In genomic region chr17:77087650-77088454, GRCh38 we compare ENCODE assay signal across 8 cellular contexts. TPM values are rescaled to one million over a fixed set of nuclear protein-coding genes. Genes with fewer than 3 reads are reported as not detected.
DNase-seq lines count a peak whose midpoint lies in the region; ATAC-seq and TF ChIP-seq lines count a peak whose summit lies in the region.

No MANE protein-coding gene starts in this region.

- H3K4me3 ChIP-seq in adrenal gland (peak overlapping the region in 3 of 4 donors; percentile 65 to 93 (median 83)), right lobe of liver (peak overlapping the region; percentile 69 to 99 (median 95)), thoracic aorta (peak overlapping the region; percentile 85)

- peaks cover 40% of the 10 kb centered on the region for H3K4me1 Mint-ChIP-seq in activated CD4-positive, alpha-beta T cell treated with anti-CD3 and anti-CD28 coated beads, Interleukin-2, amount 10 ng/mL, durations not matched to agents 24 days and 14 days

- no peaks in the 10 kb centered on the region for H3K27me3 Mint-ChIP-seq in activated CD4-positive, alpha-beta T cell treated with anti-CD3 and anti-CD28 coated beads, Interleukin-2, amount 10 ng/mL, durations not matched to agents 24 days and 14 days

- no peak for ATAC-seq in right lobe of liver
- no peak for ATAC-seq in thoracic aorta (ENCODE audit: insufficient number of reproducible peaks, low FRiP score, low read depth)
- ATAC-seq in esophagus mucosa, result no peak
- ATAC-seq in GM18502 (IDR thresholded peaks at IDR 0.05; ENCODE audit: poor library complexity, unreplicated experiment), result no peak

- peaks cover 38% of the 10 kb centered on the region for H3K36me3 Mint-ChIP-seq in activated CD4-positive, alpha-beta T cell treated with anti-CD3 and anti-CD28 coated beads, Interleukin-2, amount 10 ng/mL, durations not matched to agents 24 days and 14 days (ENCODE audit: low read depth)

- no peaks in the 10 kb centered on the region for H3K27me3 ChIP-seq in adrenal gland
- no peaks in the 10 kb centered on the region for H3K27me3 ChIP-seq in right lobe of liver
- no peaks in the 10 kb centered on the region for H3K27me3 ChIP-seq in thoracic aorta (replicated peaks; ENCODE audit: insufficient read depth)

- DNase-seq in activated CD4-positive, alpha-beta T cell treated with anti-CD3 and anti-CD28 coated beads, Interleukin-2, amount 10 ng/mL, durations not matched to agents 24 days and 14 days, result no peak
- DNase-seq in activated CD4-positive, alpha-beta T cell treated with anti-CD3 and anti-CD28 coated beads, Interleukin-2, amount 50 U/mL, for 1 hour, result no peak
- DNase-seq in adrenal gland, result no peak
- no peak for DNase-seq in right lobe of liver
- DNase-seq in thoracic aorta (ENCODE audit: low spot score), result no peak
- DNase-seq in cortex of kidney (lab: John Stamatoyannopoulos, UW), result no peak

- H3K4me1 ChIP-seq in adrenal gland (replicated peaks in 1 of 2) (peaks cover 8 to 24% of the 10 kb centered on the region in 2 donors), right lobe of liver (peaks cover 0 to 13% (median 0%) of the 10 kb centered on the region in 4 donors), thoracic aorta (ENCODE audit: control insufficient read depth in 1 of 2, low read depth in 2 of 2) (peaks cover 19 to 23% of the 10 kb centered on the region in 2 donors)

- TF ChIP-seq CTCF in adrenal gland (IDR thresholded peaks at IDR 0.05) (no peak), right lobe of liver (IDR thresholded peaks at IDR 0.05) (no peak), thoracic aorta (IDR thresholded peaks at IDR 0.05) (no peak)

- no peaks in the 10 kb centered on the region for H3K9me3 ChIP-seq in adrenal gland (replicated peaks in 1 of 3)
- no peaks in the 10 kb centered on the region for H3K9me3 ChIP-seq in right lobe of liver
- H3K9me3 ChIP-seq in thoracic aorta, result no peaks in the 10 kb centered on the region

- H3K9me3 Mint-ChIP-seq in activated CD4-positive, alpha-beta T cell treated with anti-CD3 and anti-CD28 coated beads, Interleukin-2, amount 10 ng/mL, durations not matched to agents 24 days and 14 days, result no peaks in the 10 kb centered on the region

- 57 to 75% (median 67%) methylated on average over 15 to 16 of the region's 16 CpGs for WGBS in adrenal gland, 4 donors
- 49% methylated on average over 10 of the region's 16 CpGs for WGBS in right lobe of liver (ENCODE audit: insufficient coverage, low coverage, low lambda C conversion rate, missing lambda C conversion rate)

- TF ChIP-seq POLR2A in adrenal gland (IDR thresholded peaks at IDR 0.05), result no peak
- TF ChIP-seq POLR2A in right lobe of liver (IDR thresholded peaks at IDR 0.05), result no peak

- H3K27ac ChIP-seq in adrenal gland, result peak overlapping the region in 4 of 5 donors; percentile 80 to 87 (median 86)
- peak overlapping the region; percentile 64 to 71 (median 71) for H3K27ac ChIP-seq in right lobe of liver
- H3K27ac ChIP-seq in thoracic aorta, result peak overlapping the region; percentile 88 to 90

- H3K36me3 ChIP-seq in adrenal gland (replicated peaks in 1 of 2), result peaks cover 0 to 30% of the 10 kb centered on the region in 2 donors
- peaks cover 0 to 15% (median 9%) of the 10 kb centered on the region in 4 donors for H3K36me3 ChIP-seq in right lobe of liver
- H3K36me3 ChIP-seq in thoracic aorta, result peaks cover 8% of the 10 kb centered on the region

- peak overlapping the region; percentile 97 for H3K27ac Mint-ChIP-seq in activated CD4-positive, alpha-beta T cell treated with anti-CD3 and anti-CD28 coated beads, Interleukin-2, amount 10 ng/mL, durations not matched to agents 24 days and 14 days

- H3K4me3 Mint-ChIP-seq in activated CD4-positive, alpha-beta T cell treated with anti-CD3 and anti-CD28 coated beads, Interleukin-2, amount 10 ng/mL, durations not matched to agents 24 days and 14 days, result peak overlapping the region; percentile 93

- intact Hi-C loops in activated CD4-positive, alpha-beta T cell treated with anti-CD3 and anti-CD28 coated beads, Interleukin-2, amount 10 ng/mL, durations not matched to agents 24 days and 14 days (cut with micrococcal nuclease), result loop anchor here (1.0 to 5.0 kb wide), 3 partner anchors 39 to 101 kb away; partner anchors contain the start of gene SEC14L1
- intact Hi-C loops in adrenal gland (cut with DNase I), result loop anchor here (2.0 kb wide), 2 partner anchors 157 to 159 kb away; no protein-coding TSS in a partner anchor
- intact Hi-C loops in right lobe of liver (cut with DNase I), result no loop called here

RNA-seq across cellular contexts. Expression of gene SEC14L1, which starts 52.9 kb away (rescaled TPM):
- total RNA-seq in activated CD4-positive, alpha-beta T cell treated with anti-CD3 and anti-CD28 coated beads, Interleukin-2, amount 10 ng/mL, durations not matched to agents 24 days and 14 days, result 71.4 and 73.1 TPM in 2 replicates
- total RNA-seq in adrenal gland, result 100 to 1,000 TPM; 130 to 255 (median 199) TPM
- polyA plus RNA-seq in adrenal gland, result 100 to 1,000 TPM in 2 of 3 donors, 10 to 100 TPM in 1; 61.8 to 125 (median 119) TPM
- 10 to 100 TPM; 21.5 to 44.4 (median 24.9) TPM for total RNA-seq in right lobe of liver
- total RNA-seq in thoracic aorta, result 100 to 1,000 TPM in 1 of 2 donors, 10 to 100 TPM in 1; 89.0 to 105 TPM
- 25.9 TPM for total RNA-seq in esophagus mucosa

Comparison
In these comparisons a context has a peak if more than half of its experiments do, and no peak if none do; other contexts are left out.
1. intact Hi-C loops: an anchor here in activated CD4-positive, alpha-beta T cell treated with anti-CD3 and anti-CD28 coated beads, Interleukin-2, amount 10 ng/mL, durations not matched to agents 24 days and 14 days (1.0 to 5.0 kb wide) and adrenal gland (2.0 kb wide); none called in right lobe of liver.